ENCODE assay signal across 30 cellular contexts in the genomic region with DNA sequence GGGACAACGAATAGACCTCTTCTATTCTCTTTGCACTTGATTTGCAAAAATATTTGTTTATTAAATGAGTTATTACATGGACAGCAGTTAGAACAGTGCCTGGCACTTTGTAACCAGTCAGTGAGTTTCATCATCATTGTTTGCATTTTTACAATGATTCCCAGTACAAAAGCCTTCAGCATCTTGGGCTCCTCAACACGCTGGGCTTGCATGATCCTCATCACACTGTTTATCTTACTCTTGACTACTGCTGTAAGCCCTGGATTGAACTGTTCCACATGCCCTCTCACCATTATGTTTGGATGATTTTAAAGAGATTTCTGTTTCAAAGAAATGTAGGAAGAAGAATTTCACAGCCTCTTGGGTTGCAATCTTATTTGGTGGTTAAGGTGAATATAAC.
"Had no signal": no experiment of that assay in that cellular context is flagged by ENCODE, and none has a peak within 500 bp of the region (broad histone marks: within the 10 kb centered on the region; RNA-seq: fewer than 3 reads in every experiment).

No MANE protein-coding gene starts in this region.

- H3K27ac ChIP-seq: epithelial cell of prostate, esophagus squamous epithelium, neutrophil, skin epidermis, stomach, thyroid gland, upper lobe of left lung, VCaP had no signal

- H3K27ac Mint-ChIP-seq: activated naive CD8-positive, alpha-beta T cell; mesothelial cell of epicardium; naive B cell; nephron progenitor cell; stimulated activated naive B cell treated with anti-CD40 and anti-IgM and Interleukin-4, amounts not matched to agents 10 μg/mL and 1 μg/mL and 100 μg/mL, for 72 hours had no signal

- H3K4me1 Mint-ChIP-seq: central memory CD8-positive, alpha-beta T cell; mesothelial cell of epicardium; naive B cell; stimulated activated naive B cell treated with anti-CD40 and anti-IgM and Interleukin-4, amounts not matched to agents 10 μg/mL and 1 μg/mL and 100 μg/mL, for 72 hours had no signal

- H3K27me3 Mint-ChIP-seq: activated naive CD8-positive, alpha-beta T cell; naive B cell; stimulated activated naive B cell treated with anti-CD40 and anti-IgM and Interleukin-4, amounts not matched to agents 10 μg/mL and 1 μg/mL and 100 μg/mL, for 72 hours had no signal

- H3K36me3 ChIP-seq: esophagus squamous epithelium, neutrophil, stomach, thyroid gland, upper lobe of left lung had no signal

- H3K9me3 ChIP-seq: esophagus squamous epithelium, neutrophil, stomach, thyroid gland, upper lobe of left lung had no signal

- H3K4me3 Mint-ChIP-seq: activated naive CD8-positive, alpha-beta T cell; central memory CD8-positive, alpha-beta T cell; mesothelial cell of epicardium; naive B cell; nephron progenitor cell; stimulated activated naive B cell treated with anti-CD40 and anti-IgM and Interleukin-4, amounts not matched to agents 10 μg/mL and 1 μg/mL and 100 μg/mL, for 72 hours had no signal

- DNase-seq: activated CD4-positive, alpha-beta T cell treated with anti-CD3 and anti-CD28 coated beads for 4 hours; activated CD4-positive, alpha-beta T cell treated with anti-CD3 and anti-CD28 coated beads, Interleukin-2, amount 50 U/mL, for 4 hours; activated CD8-positive, alpha-beta memory T cell treated with anti-CD3 and anti-CD28 coated beads for 24 hours; activated effector memory CD4-positive, alpha-beta T cell treated with Interleukin-2 at 50 U/mL for 16 hours; activated naive CD4-positive, alpha-beta T cell treated with Interleukin-2 at 50 U/mL for 16 hours; anterior cingulate cortex; dermis blood vessel endothelial cell; effector CD4-positive, alpha-beta T cell; esophagus squamous epithelium; foreskin fibroblast; head of caudate nucleus; hippocampal formation; left cardiac atrium; mammary epithelial cell; naive B cell; nephron progenitor cell; stimulated activated naive B cell treated with anti-CD40 and anti-IgM and Interleukin-4, amounts not matched to agents 10 μg/mL and 1 μg/mL and 100 μg/mL, for 72 hours; stomach; thyroid gland had no signal

- FAIRE-seq: bronchial epithelial cell, colon, keratinocyte had no signal

- H3K36me3 Mint-ChIP-seq: mesothelial cell of epicardium had no signal

- H3K4me3 ChIP-seq: esophagus squamous epithelium, skin epidermis, stomach, thyroid gland, upper lobe of left lung had no signal

- H3K4me1 ChIP-seq: esophagus squamous epithelium, stomach, thyroid gland, upper lobe of left lung had no signal

- H3K27me3 ChIP-seq: esophagus squamous epithelium, neutrophil, stomach, thyroid gland, upper lobe of left lung had no signal
